Comparison of ENCODE assay signal across 18 cellular contexts in the genomic region with DNA sequence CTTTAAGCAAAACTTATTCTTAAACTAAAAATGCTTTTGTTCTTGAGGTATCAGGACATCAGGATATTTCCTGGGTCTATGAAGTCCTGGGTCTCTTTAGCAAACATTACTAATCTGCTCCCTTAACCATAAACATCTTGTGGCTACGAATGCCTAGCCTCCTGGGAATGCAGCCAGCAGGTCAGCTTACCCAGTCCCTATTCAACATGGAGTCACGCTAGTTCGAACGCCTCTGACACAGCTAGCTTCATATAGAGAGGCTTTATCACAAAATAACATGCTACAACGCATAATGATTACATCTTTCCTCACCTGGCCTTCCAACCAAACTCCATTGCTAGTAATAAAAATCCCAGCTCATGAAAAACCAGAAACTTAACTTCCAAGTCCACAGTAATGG. TPM values are rescaled to one million over a fixed set of nuclear protein-coding genes. Genes with fewer than 3 reads are reported as not detected.
DNase-seq lines count a peak whose midpoint lies in the region; ATAC-seq and TF ChIP-seq lines count a peak whose summit lies in the region.
"Had no signal": no experiment of that assay in that cellular context is flagged by ENCODE, and none has a peak within 500 bp of the region (broad histone marks: within the 10 kb centered on the region; RNA-seq: fewer than 3 reads in every experiment).

No MANE protein-coding gene starts in this region.

- H3F3A ChIP-seq in neural progenitor cell (ENCODE audit: low read depth): no peaks in the 10 kb centered on the region

- H3K27ac ChIP-seq in brain microvascular endothelial cell: peak overlapping the region; percentile 43
- no peak overlapping the region for H3K27ac ChIP-seq in neural progenitor cell
- H3K27ac ChIP-seq in right lobe of liver: no peak overlapping the region
- H3K27ac ChIP-seq: BLaER1 treated with 17β-estradiol and CSF1 and Interleukin-3, amounts not matched to agents 10 nM and 100 nM; body of pancreas had no signal

- H3K36me3 ChIP-seq in brain microvascular endothelial cell (replicated peaks): no peaks in the 10 kb centered on the region
- H3K36me3 ChIP-seq in neural progenitor cell: no peaks in the 10 kb centered on the region
- H3K36me3 ChIP-seq in right lobe of liver: no peaks in the 10 kb centered on the region
- H3K36me3 ChIP-seq: BLaER1 treated with 17β-estradiol and CSF1 and Interleukin-3, amounts not matched to agents 10 nM and 100 nM had no signal

- WGBS in right lobe of liver (ENCODE audit: insufficient coverage, low coverage, low lambda C conversion rate, missing lambda C conversion rate): 89% methylated on average over 5 of the region's 5 CpGs

- H3K9ac ChIP-seq in neural progenitor cell: no peak overlapping the region
- H3K9ac ChIP-seq: BLaER1 treated with 17β-estradiol and CSF1 and Interleukin-3, amounts not matched to agents 10 nM and 100 nM had no signal

- no peak for ATAC-seq in right lobe of liver
- ATAC-seq in GM21390 (IDR thresholded peaks at IDR 0.05; ENCODE audit: unreplicated experiment): no peak
- ATAC-seq: body of pancreas, GM12878 had no signal

- H3K79me2 ChIP-seq in neural progenitor cell (ENCODE audit: low read depth): no peaks in the 10 kb centered on the region

- H2AFZ ChIP-seq in neural progenitor cell (replicated peaks): no peak overlapping the region

- no peak overlapping the region for H3K4me3 Mint-ChIP-seq in neural progenitor cell
- H3K4me3 Mint-ChIP-seq: activated T-helper 1 cell treated with anti-CD3 and anti-CD28 coated beads, Interleukin-12 subunit alpha, Interleukin-12 subunit beta, Interleukin-2, Interleukin-4 antibody, amounts not matched to agents 30 ng/mL and 10 ng/mL and 1 ng/mL, durations not matched to agents 14 hours and 24 hours and 36 hours had no signal

- peaks cover 24% of the 10 kb centered on the region for H3K9me3 Mint-ChIP-seq in neural progenitor cell

- peak; percentile 53 for DNase-seq in AG10803 (ENCODE audit: low read depth)
- peak; percentile 55 for DNase-seq in M059J (ENCODE audit: low read depth)
- DNase-seq in brain microvascular endothelial cell: peak; percentile 80
- DNase-seq in neural progenitor cell (ENCODE audit: low spot score): no peak
- DNase-seq in right lobe of liver: no peak
- no peak for DNase-seq in NOMO-1 treated with dmso at 0.1 percent for 144 hours (lab: John Stamatoyannopoulos, UW; ENCODE audit: unreplicated experiment)
- DNase-seq in stimulated activated naive CD4-positive, alpha-beta T cell treated with Interleukin-2 at 50 U/mL for 16 hours (lab: John Stamatoyannopoulos, UW): no peak
- DNase-seq: activated CD4-positive, alpha-beta T cell treated with anti-CD3 and anti-CD28 coated beads, Interleukin-2, amount 50 U/mL, for 4 hours; body of pancreas; MM.1S; NCI-H2029 treated with DMSO at 0.1 percent for 48 hours; NCI-H82; posterior cingulate gyrus had no signal

- H3K4me2 ChIP-seq in neural progenitor cell: no peak overlapping the region
- H3K4me2 ChIP-seq: BLaER1 treated with 17β-estradiol and CSF1 and Interleukin-3, amounts not matched to agents 10 nM and 100 nM had no signal

- H3K27me3 Mint-ChIP-seq in neural progenitor cell (ENCODE audit: insufficient read depth, low read depth): peaks cover 2% of the 10 kb centered on the region

- TF ChIP-seq CTCF in AG10803 (conservative IDR thresholded peaks at IDR 0.05; ENCODE audit: low read length) (no peak), brain microvascular endothelial cell (IDR thresholded peaks at IDR 0.05; ENCODE audit: low read depth, low read length, missing control alignments) (no peak), neural progenitor cell (IDR thresholded peaks at IDR 0.05) (no peak), right lobe of liver (IDR thresholded peaks at IDR 0.05) (no peak)

- peaks cover 7% of the 10 kb centered on the region for H3K9me3 ChIP-seq in neural progenitor cell (ENCODE audit: low read depth)
- peaks cover 0 to 4% (median 0%) of the 10 kb centered on the region in 4 donors for H3K9me3 ChIP-seq in right lobe of liver
- H3K9me3 ChIP-seq: body of pancreas had no signal

- intact Hi-C loops in right lobe of liver (cut with DNase I): no loop called here

- in situ Hi-C loops in brain microvascular endothelial cell (cut with HindIII; ENCODE audit: low pct_ligation_motif_present, low sequenced_read_pairs): no loop called here

- H3K4me1 ChIP-seq in neural progenitor cell: peaks cover 5% of the 10 kb centered on the region
- no peaks in the 10 kb centered on the region for H3K4me1 ChIP-seq in right lobe of liver
- H3K4me1 ChIP-seq: BLaER1 treated with 17β-estradiol and CSF1 and Interleukin-3, amounts not matched to agents 10 nM and 100 nM had no signal

- no peaks in the 10 kb centered on the region for H3K4me1 Mint-ChIP-seq in neural progenitor cell

- no peaks in the 10 kb centered on the region for H4K20me1 ChIP-seq in neural progenitor cell (ENCODE audit: low read depth)
- H4K20me1 ChIP-seq: BLaER1 treated with 17β-estradiol and CSF1 and Interleukin-3, amounts not matched to agents 10 nM and 100 nM had no signal

- no peaks in the 10 kb centered on the region for H3K27me3 ChIP-seq in brain microvascular endothelial cell (replicated peaks)
- H3K27me3 ChIP-seq in neural progenitor cell: no peaks in the 10 kb centered on the region
- no peaks in the 10 kb centered on the region for H3K27me3 ChIP-seq in right lobe of liver
- H3K27me3 ChIP-seq: BLaER1 treated with 17β-estradiol and CSF1 and Interleukin-3, amounts not matched to agents 10 nM and 100 nM; body of pancreas had no signal

- TF ChIP-seq POLR2A in right lobe of liver (IDR thresholded peaks at IDR 0.05): no peak

- no peaks in the 10 kb centered on the region for H3K36me3 Mint-ChIP-seq in neural progenitor cell

- peak overlapping the region; percentile 80 for H3K27ac Mint-ChIP-seq in neural progenitor cell
- H3K27ac Mint-ChIP-seq: activated T-helper 1 cell treated with anti-CD3 and anti-CD28 coated beads, Interleukin-12 subunit alpha, Interleukin-12 subunit beta, Interleukin-2, Interleukin-4 antibody, amounts not matched to agents 30 ng/mL and 10 ng/mL and 1 ng/mL, durations not matched to agents 14 hours and 24 hours and 36 hours had no signal

- no peak overlapping the region for H3K4me3 ChIP-seq in AG10803 (ENCODE audit: low read length)
- no peak overlapping the region for H3K4me3 ChIP-seq in brain microvascular endothelial cell (ENCODE audit: low read depth, low read length)
- no peak overlapping the region for H3K4me3 ChIP-seq in neural progenitor cell
- no peak overlapping the region for H3K4me3 ChIP-seq in right lobe of liver
- H3K4me3 ChIP-seq: BLaER1 treated with 17β-estradiol and CSF1 and Interleukin-3, amounts not matched to agents 10 nM and 100 nM; body of pancreas; GM12878 had no signal

RNA-seq across cellular contexts. Expression of a gene that starts 17.5 kb away (rescaled TPM):
- 0.05 TPM in 1 of 2 replicates, not detected in the other for total RNA-seq in M059J (2014; rRNA removed; shearing (Covaris generic))
- total RNA-seq in neural progenitor cell (ENCODE audit: low replicate concordance) (0.09 TPM in 1 of 2 replicates, not detected in the other), right lobe of liver (1 to 10 TPM in 3 of 6 experiments, under 1 TPM in 3; 0.87 to 1.6 (median 1.1) TPM)
- total RNA-seq: activated T-helper 1 cell treated with anti-CD3 and anti-CD28 coated beads, Interleukin-12 subunit alpha, Interleukin-12 subunit beta, Interleukin-2, Interleukin-4 antibody, amounts not matched to agents 30 ng/mL and 10 ng/mL and 1 ng/mL, durations not matched to agents 14 hours and 24 hours and 36 hours; GM12878; SK-MEL-5 had no signal

Comparison
In these comparisons a context has a peak if more than half of its experiments do, and no peak if none do; other contexts are left out.
1. DNase-seq: peak in AG10803 (single experiment), M059J (single experiment) and brain microvascular endothelial cell (single experiment); none in neural progenitor cell (single experiment), right lobe of liver (0 of 3), NOMO-1 treated with dmso at 0.1 percent for 144 hours (single experiment) and stimulated activated naive CD4-positive, alpha-beta T cell treated with Interleukin-2 at 50 U/mL for 16 hours (single experiment).